8 cellular contexts compared by ENCODE assay signal in genomic region chr1:27672750-27673112, GRCh38. TPM values are rescaled to one million over a fixed set of nuclear protein-coding genes. Genes with fewer than 3 reads are reported as not detected.
DNase-seq lines count a peak whose midpoint lies in the region; ATAC-seq and TF ChIP-seq lines count a peak whose summit lies in the region.

No MANE protein-coding gene starts in this region.

- H3K27ac Mint-ChIP-seq in activated CD4-positive, alpha-beta memory T cell treated with anti-CD3 and anti-CD28 coated beads, Interleukin-2, amount 10 ng/mL, durations not matched to agents 7 days and 5 days = peak overlapping the region; percentile 94
- no peak overlapping the region for H3K27ac Mint-ChIP-seq in stimulated activated naive CD8-positive, alpha-beta T cell treated with anti-CD3 and anti-CD28 coated beads, Interleukin-15, amount 100 ng/mL, for 72 hours

- H3K4me1 Mint-ChIP-seq in activated CD4-positive, alpha-beta memory T cell treated with anti-CD3 and anti-CD28 coated beads, Interleukin-2, amount 10 ng/mL, durations not matched to agents 7 days and 5 days = peaks cover 37% of the 10 kb centered on the region
- peaks cover 38% of the 10 kb centered on the region for H3K4me1 Mint-ChIP-seq in stimulated activated naive CD8-positive, alpha-beta T cell treated with anti-CD3 and anti-CD28 coated beads, Interleukin-15, amount 100 ng/mL, for 72 hours

- H3K9me3 ChIP-seq in hepatocyte (ENCODE audit: low read depth) = no peaks in the 10 kb centered on the region

- peak overlapping the region; percentile 71 for H3K4me2 ChIP-seq in hepatocyte

- H3K9me3 Mint-ChIP-seq in activated CD4-positive, alpha-beta memory T cell treated with anti-CD3 and anti-CD28 coated beads, Interleukin-2, amount 10 ng/mL, durations not matched to agents 7 days and 5 days = no peaks in the 10 kb centered on the region
- no peaks in the 10 kb centered on the region for H3K9me3 Mint-ChIP-seq in stimulated activated naive CD8-positive, alpha-beta T cell treated with anti-CD3 and anti-CD28 coated beads, Interleukin-15, amount 100 ng/mL, for 72 hours

- H3K4me3 ChIP-seq in HFF-Myc (replicated peaks; ENCODE audit: low read depth, low read length) (peak overlapping the region; percentile 43), hepatocyte (no peak overlapping the region)

- no peaks in the 10 kb centered on the region for H4K20me1 ChIP-seq in hepatocyte (ENCODE audit: insufficient read depth, poor library complexity, severe bottlenecking)

- H3K27ac ChIP-seq in hepatocyte = peak overlapping the region; percentile 89

- peak overlapping the region; percentile 94 for H3K4me3 Mint-ChIP-seq in activated CD4-positive, alpha-beta memory T cell treated with anti-CD3 and anti-CD28 coated beads, Interleukin-2, amount 10 ng/mL, durations not matched to agents 7 days and 5 days
- peak overlapping the region; percentile 94 to 97 for H3K4me3 Mint-ChIP-seq in stimulated activated naive CD8-positive, alpha-beta T cell treated with anti-CD3 and anti-CD28 coated beads, Interleukin-15, amount 100 ng/mL, for 72 hours

- no peak for ATAC-seq in stimulated activated naive CD8-positive, alpha-beta T cell treated with anti-CD3 and anti-CD28 coated beads, Interleukin-15, amount 100 ng/mL, for 72 hours
- no peak for ATAC-seq in activated CD4-positive, CD25-positive, alpha-beta regulatory T cell treated with anti-CD3 and anti-CD28 coated beads, Interleukin-2, amount 50 U/mL, for 24 hours
- no peak for ATAC-seq in HG03571 (IDR thresholded peaks at IDR 0.05; ENCODE audit: unreplicated experiment)
- no peak for ATAC-seq in HG02798 (IDR thresholded peaks at IDR 0.05; ENCODE audit: poor library complexity, unreplicated experiment)

- H3K36me3 ChIP-seq in hepatocyte (replicated peaks; ENCODE audit: insufficient read depth, low read depth) = no peaks in the 10 kb centered on the region

- no peaks in the 10 kb centered on the region for H3K27me3 Mint-ChIP-seq in activated CD4-positive, alpha-beta memory T cell treated with anti-CD3 and anti-CD28 coated beads, Interleukin-2, amount 10 ng/mL, durations not matched to agents 7 days and 5 days
- H3K27me3 Mint-ChIP-seq in stimulated activated naive CD8-positive, alpha-beta T cell treated with anti-CD3 and anti-CD28 coated beads, Interleukin-15, amount 100 ng/mL, for 72 hours = no peaks in the 10 kb centered on the region

- H3K36me3 Mint-ChIP-seq in activated CD4-positive, alpha-beta memory T cell treated with anti-CD3 and anti-CD28 coated beads, Interleukin-2, amount 10 ng/mL, durations not matched to agents 7 days and 5 days (ENCODE audit: low read depth) = peaks cover 28% of the 10 kb centered on the region

- H3K27me3 ChIP-seq in hepatocyte = no peaks in the 10 kb centered on the region

- CTCF ChIA-PET in activated CD4-positive, alpha-beta memory T cell treated with anti-CD3 and anti-CD28 coated beads, Interleukin-2, amount 10 ng/mL, durations not matched to agents 7 days and 5 days (lab: Charles Lee) = interaction anchor here (1.0 to 13.0 kb wide), 8 partner anchors 10 to 372 kb away, joined by 3 to 448 read pairs (median 6); partner anchors contain the start of genes AHDC1, FAM76A and STX12

- H3K4me1 ChIP-seq in hepatocyte (ENCODE audit: insufficient read depth) = peaks cover 13% of the 10 kb centered on the region

- DNase-seq in HFF-Myc (ENCODE audit: extremely low read depth, low read depth) (no peak), hepatocyte (ENCODE audit: low spot score) (no peak), H4 (ENCODE audit: low spot score) (no peak)
- no peak for DNase-seq in activated CD4-positive, alpha-beta memory T cell treated with anti-CD3 and anti-CD28 coated beads, Interleukin-2, amount 10 ng/mL, durations not matched to agents 7 days and 5 days
- no peak for DNase-seq in stimulated activated naive CD8-positive, alpha-beta T cell treated with anti-CD3 and anti-CD28 coated beads, Interleukin-15, amount 100 ng/mL, for 72 hours

- TF ChIP-seq CTCF in HFF-Myc (IDR thresholded peaks at IDR 0.05; ENCODE audit: low read depth, low read length, missing control alignments) (no peak), hepatocyte (IDR thresholded peaks at IDR 0.05; ENCODE audit: poor library complexity) (no peak)

- H2AFZ ChIP-seq in hepatocyte = peak overlapping the region; percentile 61

- H3K79me2 ChIP-seq in hepatocyte = no peaks in the 10 kb centered on the region

- no peaks in the 10 kb centered on the region for H3K9me2 ChIP-seq in hepatocyte (replicated peaks; ENCODE audit: insufficient read depth)

- POLR2A ChIA-PET in activated CD4-positive, alpha-beta memory T cell treated with anti-CD3 and anti-CD28 coated beads, Interleukin-2, amount 10 ng/mL, durations not matched to agents 7 days and 5 days (lab: Charles Lee) = interaction anchor here (0.8 to 3.9 kb wide), 9 partner anchors 10 to 576 kb away, joined by 3 to 21 read pairs (median 4); partner anchors contain the start of genes FAM76A, PPP1R8 and STX12

RNA-seq across cellular contexts. Expression of gene IFI6, which starts 0.7 kb away (rescaled TPM):
- total RNA-seq in activated CD4-positive, alpha-beta memory T cell treated with anti-CD3 and anti-CD28 coated beads, Interleukin-2, amount 10 ng/mL, durations not matched to agents 7 days and 5 days = 100 to 1,000 TPM; 577 to 593 TPM
- total RNA-seq in hepatocyte = 94.3 and 114 TPM in 2 replicates
- 194 and 230 TPM in 2 replicates for polyA plus RNA-seq in hepatocyte
- total RNA-seq in H4 (2014; rRNA removed; shearing (Covaris generic)) = 257 and 342 TPM in 2 replicates

RNA-seq across cellular contexts. Expression of gene FGR, which starts 37.7 kb away (rescaled TPM):
- not detected for total RNA-seq in activated CD4-positive, alpha-beta memory T cell treated with anti-CD3 and anti-CD28 coated beads, Interleukin-2, amount 10 ng/mL, durations not matched to agents 7 days and 5 days
- total RNA-seq in hepatocyte = 0.28 and 0.73 TPM in 2 replicates
- polyA plus RNA-seq in hepatocyte = 0.28 TPM in 1 of 2 replicates, not detected in the other
- total RNA-seq in H4 (2014; rRNA removed; shearing (Covaris generic)) = not detected in 2 replicates

RNA-seq across cellular contexts. Expression of gene FAM76A, which starts 53.0 kb away (rescaled TPM):
- 10 to 100 TPM; 13.6 to 14.1 TPM for total RNA-seq in activated CD4-positive, alpha-beta memory T cell treated with anti-CD3 and anti-CD28 coated beads, Interleukin-2, amount 10 ng/mL, durations not matched to agents 7 days and 5 days
- 9.8 and 12.2 TPM in 2 replicates for total RNA-seq in hepatocyte
- polyA plus RNA-seq in hepatocyte = 1.8 and 3.5 TPM in 2 replicates
- total RNA-seq in H4 (2014; rRNA removed; shearing (Covaris generic)) = 10.8 and 12.6 TPM in 2 replicates
